In genomic region chr7:33728779-33729646, GRCh38 we compare ENCODE assay signal across 13 cellular contexts.
DNase-seq lines count a peak whose midpoint lies in the region; TF ChIP-seq lines count a peak whose summit lies in the region.
"Had no signal": no experiment of that assay in that cellular context is flagged by ENCODE, and none has a peak within 500 bp of the region (broad histone marks: within the 10 kb centered on the region; RNA-seq: fewer than 3 reads in every experiment).

No MANE protein-coding gene starts in this region.

- CTCF ChIA-PET in activated naive CD4-positive, alpha-beta T cell treated with anti-CD3 and anti-CD28 coated beads, Interleukin-2, amount 10 ng/mL, durations not matched to agents 7 days and 5 days (lab: Charles Lee) = no interaction called here

- no peak overlapping the region for H2AK5ac ChIP-seq in mesendoderm (ENCODE audit: low read length)

- H3K4me3 ChIP-seq in cardiac muscle cell (no peak overlapping the region), mesendoderm (ENCODE audit: low read length) (no peak overlapping the region), ascending aorta (no peak overlapping the region)
- H3K4me3 ChIP-seq: BLaER1 had no signal

- intact Hi-C loops in cardiac septum (cut with DNase I) = no loop called here
- intact Hi-C loops in ascending aorta (cut with DNase I) = no loop called here

- peaks cover 82% of the 10 kb centered on the region for H3K4me1 ChIP-seq in cardiac muscle cell (ENCODE audit: low read depth)
- H3K4me1 ChIP-seq in mesendoderm (ENCODE audit: control insufficient read depth, low read depth, low read length) = peaks cover 18% of the 10 kb centered on the region
- H3K4me1 ChIP-seq in ascending aorta = no peaks in the 10 kb centered on the region

- H3K4me1 Mint-ChIP-seq in nephron progenitor cell = peaks cover 87% of the 10 kb centered on the region
- H3K4me1 Mint-ChIP-seq in activated naive CD4-positive, alpha-beta T cell treated with anti-CD3 and anti-CD28 coated beads, Interleukin-2, amount 10 ng/mL, durations not matched to agents 7 days and 5 days = no peaks in the 10 kb centered on the region
- H3K4me1 Mint-ChIP-seq: CD8-positive, alpha-beta memory T cell had no signal

- no peaks in the 10 kb centered on the region for H3K9me3 Mint-ChIP-seq in nephron progenitor cell
- no peaks in the 10 kb centered on the region for H3K9me3 Mint-ChIP-seq in activated naive CD4-positive, alpha-beta T cell treated with anti-CD3 and anti-CD28 coated beads, Interleukin-2, amount 10 ng/mL, durations not matched to agents 7 days and 5 days

- H3K27me3 Mint-ChIP-seq in nephron progenitor cell (ENCODE audit: low read depth, poor library complexity) = peaks cover 4% of the 10 kb centered on the region
- H3K27me3 Mint-ChIP-seq in activated naive CD4-positive, alpha-beta T cell treated with anti-CD3 and anti-CD28 coated beads, Interleukin-2, amount 10 ng/mL, durations not matched to agents 7 days and 5 days = no peaks in the 10 kb centered on the region

- H3K23ac ChIP-seq in mesendoderm (ENCODE audit: low read length) = no peak overlapping the region

- H3K27me3 ChIP-seq in cardiac muscle cell = no peaks in the 10 kb centered on the region
- no peaks in the 10 kb centered on the region for H3K27me3 ChIP-seq in mesendoderm (ENCODE audit: insufficient read depth, low read length, poor library complexity)
- no peaks in the 10 kb centered on the region for H3K27me3 ChIP-seq in ascending aorta
- H3K27me3 ChIP-seq: BLaER1 had no signal

- H3K27ac Mint-ChIP-seq in nephron progenitor cell = peak overlapping the region; percentile 92
- H3K27ac Mint-ChIP-seq in activated naive CD4-positive, alpha-beta T cell treated with anti-CD3 and anti-CD28 coated beads, Interleukin-2, amount 10 ng/mL, durations not matched to agents 7 days and 5 days = no peak overlapping the region

- no peaks in the 10 kb centered on the region for H3K79me1 ChIP-seq in mesendoderm (ENCODE audit: low read length)

- H4K8ac ChIP-seq in mesendoderm (ENCODE audit: low read depth, low read length) = no peak overlapping the region

- H4K5ac ChIP-seq in mesendoderm (ENCODE audit: low read length) = no peak overlapping the region

- H3K79me2 ChIP-seq in mesendoderm (ENCODE audit: control insufficient read depth, insufficient read depth, low read length) = no peaks in the 10 kb centered on the region

- H2BK5ac ChIP-seq in mesendoderm (ENCODE audit: low read length) = no peak overlapping the region

- DNase-seq in cardiac muscle cell (ENCODE audit: low read depth in 1 of 2, low spot score in 1 of 2) (no peak), cardiac septum (ENCODE audit: low spot score) (no peak), mesendoderm (no peak), nephron progenitor cell (no peak), ascending aorta (ENCODE audit: low spot score in 2 of 2) (no peak), RPMI8226 (no peak)
- DNase-seq in activated naive CD4-positive, alpha-beta T cell treated with anti-CD3 and anti-CD28 coated beads, Interleukin-2, amount 10 ng/mL, durations not matched to agents 7 days and 5 days = no peak
- DNase-seq: Caco-2; CD8-positive, alpha-beta memory T cell; GF-D8; HCEC 1CT had no signal

- no peak overlapping the region for H3K4me2 ChIP-seq in mesendoderm (ENCODE audit: low read length)

- H3K27ac ChIP-seq in cardiac muscle cell = peak overlapping the region; percentile 77
- no peak overlapping the region for H3K27ac ChIP-seq in mesendoderm (ENCODE audit: low read depth, low read length)
- H3K27ac ChIP-seq in ascending aorta = no peak overlapping the region
- H3K27ac ChIP-seq: 22Rv1, BLaER1 had no signal

- H3K9ac ChIP-seq in mesendoderm (ENCODE audit: low read length) = no peak overlapping the region
- H3K9ac ChIP-seq: BLaER1 had no signal

- H3K9me3 ChIP-seq in cardiac muscle cell (ENCODE audit: low read depth) (no peaks in the 10 kb centered on the region), ascending aorta (no peaks in the 10 kb centered on the region)
- H3K9me3 ChIP-seq: BLaER1, Caco-2 had no signal

- peaks cover 5% of the 10 kb centered on the region for H3K36me3 Mint-ChIP-seq in nephron progenitor cell (ENCODE audit: low read depth)
- no peaks in the 10 kb centered on the region for H3K36me3 Mint-ChIP-seq in activated naive CD4-positive, alpha-beta T cell treated with anti-CD3 and anti-CD28 coated beads, Interleukin-2, amount 10 ng/mL, durations not matched to agents 7 days and 5 days

- TF ChIP-seq CTCF in cardiac muscle cell (IDR thresholded peaks at IDR 0.05; ENCODE audit: low read depth, low read length) = no peak
- no peak for TF ChIP-seq CTCF in nephron progenitor cell (IDR thresholded peaks at IDR 0.05)
- no peak for TF ChIP-seq CTCF in ascending aorta (IDR thresholded peaks at IDR 0.05)

- H3K4me3 Mint-ChIP-seq in nephron progenitor cell = no peak overlapping the region
- no peak overlapping the region for H3K4me3 Mint-ChIP-seq in activated naive CD4-positive, alpha-beta T cell treated with anti-CD3 and anti-CD28 coated beads, Interleukin-2, amount 10 ng/mL, durations not matched to agents 7 days and 5 days
- H3K4me3 Mint-ChIP-seq: CD8-positive, alpha-beta memory T cell had no signal

- WGBS in mesendoderm (ENCODE audit: extremely low coverage, insufficient coverage, low lambda C conversion rate) = no CpG with 5 or more reads among the region's 17 CpGs

- peak overlapping the region; percentile 57 for H3K56ac ChIP-seq in mesendoderm (ENCODE audit: low read length)

- no peak overlapping the region for H3K4ac ChIP-seq in mesendoderm (ENCODE audit: low read depth, low read length)

- H2BK15ac ChIP-seq in mesendoderm (replicated peaks; ENCODE audit: low read depth) = no peak overlapping the region

- H3K18ac ChIP-seq in mesendoderm (ENCODE audit: low read length) = peak overlapping the region; percentile 3

- H2BK120ac ChIP-seq in mesendoderm (ENCODE audit: low read depth, low read length) = no peak overlapping the region

- no peaks in the 10 kb centered on the region for H3K36me3 ChIP-seq in cardiac muscle cell
- no peaks in the 10 kb centered on the region for H3K36me3 ChIP-seq in mesendoderm (ENCODE audit: control insufficient read depth, insufficient read depth, low read length)
- no peaks in the 10 kb centered on the region for H3K36me3 ChIP-seq in ascending aorta
- H3K36me3 ChIP-seq: BLaER1 had no signal
